ENCODE assay signal across 3 cellular contexts in genomic region chr4:87931932-87932331, GRCh38.
A peak's percentile ranks its signal among the peaks of the same experiment; 100 is the strongest.
TF ChIP-seq lines count a peak whose summit lies in the region.

No MANE protein-coding gene starts in this region.

TF ChIP-seq in HCT116, 20 proteins besides CTCF, POLR2A, EP300 and RAD21:
- TF ChIP-seq ELF1 (IDR thresholded peaks at IDR 0.05; ENCODE audit: borderline replicate concordance, low read depth) (no peak), CBX3 (IDR thresholded peaks at IDR 0.05; ENCODE audit: low read depth) (peak; percentile 42; the same call in 1 of the 2 replicates)

TF ChIP-seq in WTC11, 78 proteins besides CTCF, POLR2A, EP300 and RAD21:
- TF ChIP-seq ZMAT4 (CRISPR knock-in tag; IDR thresholded peaks at IDR 0.05) (peak; percentile 8; the same call in 1 of the 2 replicates), ZNF425 (CRISPR knock-in tag; conservative IDR thresholded peaks at IDR 0.05) (0 out of 2 replicates have a peak, but pooled peaks have one; percentile 5), ZNF416 (CRISPR knock-in tag; IDR thresholded peaks at IDR 0.05) (0 out of 2 replicates have a peak, but pooled peaks have one; percentile 41), ZNF423 (CRISPR knock-in tag; IDR thresholded peaks at IDR 0.05) (no peak)

TF ChIP-seq in H1, 55 proteins besides CTCF, POLR2A, EP300 and RAD21:
- no peak for TF ChIP-seq CHD2 (IDR thresholded peaks at IDR 0.05; ENCODE audit: low read length)
- peak; percentile 96 for TF ChIP-seq POLR2AphosphoS5 (IDR thresholded peaks at IDR 0.05; ENCODE audit: low read depth, low read length)
- peak; percentile 48 for TF ChIP-seq CHD7 (IDR thresholded peaks at IDR 0.05; ENCODE audit: insufficient replicate concordance, low read length)
- TF ChIP-seq TCF12 (IDR thresholded peaks at IDR 0.05; ENCODE audit: low read depth, low read length): no peak
- TF ChIP-seq JUN (IDR thresholded peaks at IDR 0.05; ENCODE audit: low read depth, low read length): no peak
- TF ChIP-seq TAF7 (optimal IDR thresholded peaks at IDR 0.05; ENCODE audit: borderline replicate concordance, low read depth, low read length): peak; percentile 77
- peak; percentile 54; the same call in 1 of the 2 replicates for TF ChIP-seq ATF2 (IDR thresholded peaks at IDR 0.05; ENCODE audit: low read length)
